In genomic region chr9:37903581-37903830, GRCh38 we compare ENCODE assay signal across 8 cellular contexts. TPM values are rescaled to one million over a fixed set of nuclear protein-coding genes. Genes with fewer than 3 reads are reported as not detected.
DNase-seq lines count a peak whose midpoint lies in the region; ATAC-seq and TF ChIP-seq lines count a peak whose summit lies in the region.

No MANE protein-coding gene starts in this region.

- H3K4me2 ChIP-seq in SU-DHL-6 (ENCODE audit: low read depth, low read length, poor library complexity, severe bottlenecking) (peak overlapping the region; percentile 85), neural progenitor cell (peak overlapping the region; percentile 92)

- H3K27me3 ChIP-seq in SU-DHL-6 (ENCODE audit: low read length) (no peaks in the 10 kb centered on the region), esophagus (ENCODE audit: control insufficient read depth in 1 of 2, insufficient read depth in 2 of 2, low read length in 2 of 2) (no peaks in the 10 kb centered on the region), neural progenitor cell (peaks cover 9% of the 10 kb centered on the region)

- H3K9ac ChIP-seq in SU-DHL-6 (ENCODE audit: low read length) (peak overlapping the region; percentile 79), neural progenitor cell (peak overlapping the region; percentile 28)

- peak; percentile 57 for DNase-seq in activated gamma-delta T cell (lab: John Stamatoyannopoulos, UW)
- DNase-seq in activated gamma-delta T cell treated with Interleukin-2 at 50 U/mL for 16 hours = no peak
- no peak for DNase-seq in neural progenitor cell (ENCODE audit: low spot score)
- no peak for DNase-seq in NCI-H1694 treated with DMSO at 0.1 percent for 48 hours (lab: John Stamatoyannopoulos, UW)
- no peak for DNase-seq in globus pallidus (ENCODE audit: low spot score)

- peaks cover 14% of the 10 kb centered on the region for H3K4me1 Mint-ChIP-seq in neural progenitor cell

- TF ChIP-seq CTCF in SU-DHL-6 (IDR thresholded peaks at IDR 0.05; ENCODE audit: insufficient read depth, low read length, poor library complexity, severe bottlenecking) (no peak), neural progenitor cell (IDR thresholded peaks at IDR 0.05) (no peak)

- peak; percentile 36 for ATAC-seq in HG02973 (IDR thresholded peaks at IDR 0.05; ENCODE audit: unreplicated experiment)

- H4K20me1 ChIP-seq in SU-DHL-6 (ENCODE audit: low read depth, low read length) = no peaks in the 10 kb centered on the region
- peaks cover 22% of the 10 kb centered on the region for H4K20me1 ChIP-seq in neural progenitor cell (ENCODE audit: low read depth)

- H3K4me1 ChIP-seq in esophagus (ENCODE audit: control insufficient read depth in 2 of 2, insufficient read depth in 2 of 2, low read length in 1 of 2) (peaks cover 0 to 8% of the 10 kb centered on the region in 2 donors), neural progenitor cell (peaks cover 15% of the 10 kb centered on the region)

- H2AFZ ChIP-seq in SU-DHL-6 (ENCODE audit: low read depth, low read length, severe bottlenecking) = peak overlapping the region; percentile 80
- H2AFZ ChIP-seq in neural progenitor cell (replicated peaks) = peak overlapping the region; percentile 95

- no peaks in the 10 kb centered on the region for H3K9me2 ChIP-seq in SU-DHL-6 (replicated peaks; ENCODE audit: insufficient read depth, low read length)

- H3F3A ChIP-seq in SU-DHL-6 (ENCODE audit: insufficient read depth) = no peaks in the 10 kb centered on the region
- H3F3A ChIP-seq in neural progenitor cell (ENCODE audit: low read depth) = peaks cover 9% of the 10 kb centered on the region

- H3K27me3 Mint-ChIP-seq in neural progenitor cell (ENCODE audit: insufficient read depth, low read depth) = peaks cover 10% of the 10 kb centered on the region

- H3K4me3 ChIP-seq in SU-DHL-6 (ENCODE audit: insufficient read depth, low read length, poor library complexity, severe bottlenecking) (peak overlapping the region; percentile 86), esophagus (ENCODE audit: low read depth in 1 of 2, low read length in 2 of 2) (peak overlapping the region; percentile 70 to 79), neural progenitor cell (peak overlapping the region; percentile 93)

- H3K9me3 Mint-ChIP-seq in neural progenitor cell = no peaks in the 10 kb centered on the region

- H3K36me3 Mint-ChIP-seq in neural progenitor cell = peaks cover 4% of the 10 kb centered on the region

- H3K27ac ChIP-seq in SU-DHL-6 (ENCODE audit: low read depth, low read length) (peak overlapping the region; percentile 63), esophagus (ENCODE audit: low read depth in 2 of 2, low read length in 1 of 2) (peak overlapping the region; percentile 88 to 90), neural progenitor cell (no peak overlapping the region)

- H3K9me3 ChIP-seq in SU-DHL-6 (ENCODE audit: insufficient read depth, low read length) (no peaks in the 10 kb centered on the region), esophagus (ENCODE audit: control insufficient read depth in 2 of 2, insufficient read depth in 1 of 2, low read depth in 1 of 2, low read length in 1 of 2) (no peaks in the 10 kb centered on the region), neural progenitor cell (ENCODE audit: low read depth) (no peaks in the 10 kb centered on the region)

- H3K79me2 ChIP-seq in SU-DHL-6 (ENCODE audit: insufficient read depth, low read length) (peaks cover 21% of the 10 kb centered on the region), neural progenitor cell (ENCODE audit: low read depth) (peaks cover 25% of the 10 kb centered on the region)

- no peaks in the 10 kb centered on the region; the same call in 1 of the 2 replicates for H3K36me3 ChIP-seq in SU-DHL-6 (ENCODE audit: low read length)
- H3K36me3 ChIP-seq in esophagus (ENCODE audit: control insufficient read depth in 2 of 2, insufficient read depth in 2 of 2, low read length in 1 of 2) = no peaks in the 10 kb centered on the region
- H3K36me3 ChIP-seq in neural progenitor cell = peaks cover 3% of the 10 kb centered on the region

- H3K4me3 Mint-ChIP-seq in neural progenitor cell = peak overlapping the region; percentile 86

- 0% methylated on average over 18 to 20 of the region's 20 CpGs for WGBS in esophagus, 2 donors

- no peak overlapping the region for H3K27ac Mint-ChIP-seq in neural progenitor cell

RNA-seq across cellular contexts. Expression of gene SLC25A51, which starts 0.4 kb away (rescaled TPM):
- 1 to 10 TPM; 3.5 to 5.7 TPM for polyA plus RNA-seq in esophagus
- total RNA-seq in neural progenitor cell (ENCODE audit: low replicate concordance) = 22.6 and 24.6 TPM in 2 replicates
